27 cellular contexts compared by ENCODE assay signal in the genomic region with DNA sequence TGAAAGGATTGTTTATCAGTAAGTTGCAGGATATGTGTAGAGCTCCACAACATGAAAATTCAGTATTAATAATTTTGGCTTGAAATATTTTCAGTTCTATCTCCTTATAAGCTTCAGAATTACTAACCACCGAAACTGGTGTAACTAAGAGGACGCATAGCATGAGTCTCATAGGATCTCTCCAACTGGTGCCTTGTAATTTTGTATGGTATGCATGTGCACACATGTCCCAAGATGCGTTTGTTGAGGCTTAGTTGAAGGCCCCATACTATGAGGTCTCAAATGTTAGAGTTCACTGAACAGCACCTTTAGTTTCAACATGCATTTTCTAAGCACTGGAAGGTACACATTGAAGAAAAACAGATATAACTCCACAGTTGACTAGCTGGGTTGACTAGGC.
"Had no signal": no experiment of that assay in that cellular context is flagged by ENCODE, and none has a peak within 500 bp of the region (broad histone marks: within the 10 kb centered on the region; RNA-seq: fewer than 3 reads in every experiment).

No MANE protein-coding gene starts in this region.

- H3K9me3 ChIP-seq: colonic mucosa, esophagus squamous epithelium, mucosa of descending colon, neutrophil, pancreas, right lobe of liver, testis, tibial artery had no signal

- ATAC-seq: left lobe of liver; mucosa of descending colon; natural killer cell treated with Interleukin-12 subunit alpha and Interleukin-12 subunit beta and Interleukin-15 and Interleukin-18, amount 100 ng/mL, for 72 hours; stimulated activated naive CD8-positive, alpha-beta T cell treated with anti-CD3 and anti-CD28 coated beads, Interleukin-15, amount 100 ng/mL, for 72 hours had no signal

- H3K4me1 Mint-ChIP-seq: naive B cell; stimulated activated naive CD8-positive, alpha-beta T cell treated with anti-CD3 and anti-CD28 coated beads, Interleukin-15, amount 100 ng/mL, for 72 hours had no signal

- H3K4me3 Mint-ChIP-seq: dendritic cell treated with granulocyte-macrophage colony-stimulating factor and Interleukin-4, amounts not matched to agents 40 ng/mL and 50 ng/mL, for 4 days; endodermal cell; mesothelial cell of epicardium; naive B cell; natural killer cell treated with Interleukin-12 subunit alpha and Interleukin-12 subunit beta and Interleukin-15 and Interleukin-18, amount 100 ng/mL, for 72 hours; neural crest cell; stimulated activated naive CD8-positive, alpha-beta T cell treated with anti-CD3 and anti-CD28 coated beads, Interleukin-15, amount 100 ng/mL, for 72 hours; type B pancreatic cell had no signal

- H3K9me3 Mint-ChIP-seq: dendritic cell treated with granulocyte-macrophage colony-stimulating factor and Interleukin-4, amounts not matched to agents 40 ng/mL and 50 ng/mL, for 4 days; endodermal cell; stimulated activated naive CD8-positive, alpha-beta T cell treated with anti-CD3 and anti-CD28 coated beads, Interleukin-15, amount 100 ng/mL, for 72 hours had no signal

- H3K36me3 ChIP-seq: colonic mucosa, neutrophil, pancreas, right lobe of liver, tibial artery had no signal

- H3K27me3 ChIP-seq: colonic mucosa, esophagus squamous epithelium, neutrophil, pancreas, right lobe of liver, testis, tibial artery had no signal

- H3K4me1 ChIP-seq: colonic mucosa, pancreas, testis, tibial artery had no signal

- H3K36me3 Mint-ChIP-seq: naive B cell; natural killer cell treated with Interleukin-12 subunit alpha and Interleukin-12 subunit beta and Interleukin-15 and Interleukin-18, amount 100 ng/mL, for 72 hours; type B pancreatic cell had no signal

- H3K4me3 ChIP-seq: colonic mucosa, esophagus squamous epithelium, lung, mucosa of descending colon, pancreas, right lobe of liver, testis, tibial artery had no signal

- H3K27ac Mint-ChIP-seq: dendritic cell treated with granulocyte-macrophage colony-stimulating factor and Interleukin-4, amounts not matched to agents 40 ng/mL and 50 ng/mL, for 4 days; endodermal cell; naive B cell; natural killer cell treated with Interleukin-12 subunit alpha and Interleukin-12 subunit beta and Interleukin-15 and Interleukin-18, amount 100 ng/mL, for 72 hours; stimulated activated naive CD8-positive, alpha-beta T cell treated with anti-CD3 and anti-CD28 coated beads, Interleukin-15, amount 100 ng/mL, for 72 hours; type B pancreatic cell had no signal

- DNase-seq: colonic mucosa; effector CD8-positive, alpha-beta T cell; endodermal cell; esophagus squamous epithelium; kidney; mesenchymal stem cell; mucosa of descending colon; naive B cell; pancreas; right lobe of liver; small intestine; stimulated activated CD4-positive, alpha-beta T cell treated with anti-CD3 and anti-CD28 coated beads, Interleukin-12 subunit alpha, Interleukin-12 subunit beta, amount 100 ng/mL, for 4 hours; stimulated activated CD4-positive, alpha-beta T cell treated with anti-CD3 and anti-CD28 coated beads, Interleukin-1b, Interleukin-23, amount 100 ng/mL, for 48 hours; stimulated activated CD4-positive, alpha-beta T cell treated with anti-CD3 and anti-CD28 coated beads, Interleukin-4, amount 100 ng/mL, for 1 hour; stimulated activated CD8-positive, alpha-beta memory T cell treated with anti-CD3 and anti-CD28 coated beads, Interleukin-4, amount 100 ng/mL, for 48 hours; stimulated activated naive CD4-positive, alpha-beta T cell; stimulated activated naive CD8-positive, alpha-beta T cell treated with anti-CD3 and anti-CD28 coated beads, Interleukin-15, amount 100 ng/mL, for 72 hours; testis; tibial artery had no signal

- H3K27me3 Mint-ChIP-seq: dendritic cell treated with granulocyte-macrophage colony-stimulating factor and Interleukin-4, amounts not matched to agents 40 ng/mL and 50 ng/mL, for 4 days; stimulated activated naive CD8-positive, alpha-beta T cell treated with anti-CD3 and anti-CD28 coated beads, Interleukin-15, amount 100 ng/mL, for 72 hours; type B pancreatic cell had no signal

- H3K27ac ChIP-seq: colonic mucosa, neutrophil, pancreas, right lobe of liver, testis, tibial artery had no signal
